ENCODE assay signal across 1 cellular context in the genomic region with DNA sequence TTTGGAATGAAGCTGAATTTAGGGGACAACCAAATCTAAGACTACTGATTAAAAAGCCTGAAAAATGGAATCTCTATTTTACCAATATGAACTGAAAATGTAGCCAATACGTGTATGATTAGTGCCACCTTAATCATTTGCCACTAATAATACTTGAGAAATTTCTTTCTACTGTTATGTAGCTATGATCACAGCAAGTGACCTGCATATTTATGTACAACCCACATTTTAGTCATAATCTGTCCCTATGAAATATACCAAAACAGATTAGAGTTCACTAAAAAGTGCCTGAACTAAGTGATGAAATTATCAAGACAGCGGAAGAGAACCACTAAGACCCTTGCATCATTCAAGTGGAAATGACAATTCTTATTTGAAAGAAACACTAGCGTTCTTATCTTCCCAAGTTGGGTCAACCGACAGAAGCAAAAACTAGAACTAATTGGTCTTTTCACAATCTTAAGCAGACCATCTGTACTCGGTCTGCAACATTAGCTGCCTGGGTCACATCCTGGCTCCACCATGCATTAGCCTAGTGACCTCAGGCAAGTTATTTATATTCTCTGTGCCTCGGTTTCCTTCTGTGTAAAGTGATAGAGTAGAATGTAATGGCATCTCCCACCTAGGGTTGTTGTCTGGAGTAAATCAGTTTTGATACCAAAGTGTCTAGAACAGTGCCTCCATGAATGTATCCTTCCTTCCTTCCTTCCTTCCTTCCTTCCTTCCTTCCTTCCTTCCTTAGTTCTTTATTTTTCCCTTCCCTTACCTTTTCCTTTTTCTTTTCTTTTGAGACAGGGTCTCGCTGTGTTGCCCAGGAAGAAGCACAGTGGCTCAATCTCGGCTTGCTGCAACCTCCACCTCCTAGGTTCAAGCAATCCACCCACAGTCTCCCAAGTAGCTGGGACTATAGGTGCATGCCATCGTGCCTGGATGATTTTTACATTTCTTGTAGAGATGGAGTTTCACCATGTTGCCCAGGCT.
TF ChIP-seq lines count a peak whose summit lies in the region.

No MANE protein-coding gene starts in this region.

TF ChIP-seq in K562, 482 proteins besides CTCF, POLR2A, EP300 and RAD21 (continued from another document and continues in another):
- TF ChIP-seq AFF1 (IDR thresholded peaks at IDR 0.05; ENCODE audit: low read depth in 1 of 2, partially characterized antibody in 2 of 2) (peak; percentile 84 to 96), SOX6 (IDR thresholded peaks at IDR 0.05) (peak; percentile 98), THRAP3 (IDR thresholded peaks at IDR 0.05; ENCODE audit: borderline replicate concordance) (peak; percentile 86), TRIM28 (IDR thresholded peaks at IDR 0.05) (peak; percentile 58; the same call in 1 of the 2 replicates), MTA3 (IDR thresholded peaks at IDR 0.05; ENCODE audit: borderline replicate concordance) (peak; percentile 72; the same call in 1 of the 2 replicates), ZNF512 (tag; IDR thresholded peaks at IDR 0.05) (peak; percentile 82), MXI1 (IDR thresholded peaks at IDR 0.05; ENCODE audit: low read depth, low read length) (no peak), PHB2 (IDR thresholded peaks at IDR 0.05; ENCODE audit: low read depth) (peak; percentile 80; the same call in 1 of the 2 replicates), MEIS2 (IDR thresholded peaks at IDR 0.05; ENCODE audit: partially characterized antibody) (peak; percentile 89), PRMT5 (CRISPR knock-in tag; IDR thresholded peaks at IDR 0.05) (no peak), SMAD4 (CRISPR knock-in tag; conservative IDR thresholded peaks at IDR 0.05) (peak; percentile 99), CBFA2T2 (conservative IDR thresholded peaks at IDR 0.05) (peak; percentile 93), GTF2E2 (tag; IDR thresholded peaks at IDR 0.05) (peak; percentile 60; the same call in 1 of the 2 replicates), GMEB1 (CRISPR knock-in tag; IDR thresholded peaks at IDR 0.05) (no peak), ASH1L (IDR thresholded peaks at IDR 0.05; ENCODE audit: borderline replicate concordance, low read depth, partially characterized antibody) (peak; percentile 56), MXD1 (CRISPR knock-in tag; IDR thresholded peaks at IDR 0.05; ENCODE audit: borderline replicate concordance, poor library complexity, severe bottlenecking) (no peak), ESRRA (IDR thresholded peaks at IDR 0.05; ENCODE audit: borderline replicate concordance, low read depth) (0 out of 2 replicates have a peak, but pooled peaks have one; percentile 52), BCL6 (CRISPR knock-in tag; IDR thresholded peaks at IDR 0.05) (peak; percentile 10; the same call in 1 of the 2 replicates), MTA2 (IDR thresholded peaks at IDR 0.05; ENCODE audit: low read depth) (peak; percentile 89)
- TF ChIP-seq, protein P1, sequence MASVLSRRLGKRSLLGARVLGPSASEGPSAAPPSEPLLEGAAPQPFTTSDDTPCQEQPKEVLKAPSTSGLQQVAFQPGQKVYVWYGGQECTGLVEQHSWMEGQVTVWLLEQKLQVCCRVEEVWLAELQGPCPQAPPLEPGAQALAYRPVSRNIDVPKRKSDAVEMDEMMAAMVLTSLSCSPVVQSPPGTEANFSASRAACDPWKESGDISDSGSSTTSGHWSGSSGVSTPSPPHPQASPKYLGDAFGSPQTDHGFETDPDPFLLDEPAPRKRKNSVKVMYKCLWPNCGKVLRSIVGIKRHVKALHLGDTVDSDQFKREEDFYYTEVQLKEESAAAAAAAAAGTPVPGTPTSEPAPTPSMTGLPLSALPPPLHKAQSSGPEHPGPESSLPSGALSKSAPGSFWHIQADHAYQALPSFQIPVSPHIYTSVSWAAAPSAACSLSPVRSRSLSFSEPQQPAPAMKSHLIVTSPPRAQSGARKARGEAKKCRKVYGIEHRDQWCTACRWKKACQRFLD (CRISPR knock-in tag; IDR thresholded peaks at IDR 0.05), result peak; percentile 61; the same call in 1 of the 2 replicates
- TF ChIP-seq, protein P2, sequence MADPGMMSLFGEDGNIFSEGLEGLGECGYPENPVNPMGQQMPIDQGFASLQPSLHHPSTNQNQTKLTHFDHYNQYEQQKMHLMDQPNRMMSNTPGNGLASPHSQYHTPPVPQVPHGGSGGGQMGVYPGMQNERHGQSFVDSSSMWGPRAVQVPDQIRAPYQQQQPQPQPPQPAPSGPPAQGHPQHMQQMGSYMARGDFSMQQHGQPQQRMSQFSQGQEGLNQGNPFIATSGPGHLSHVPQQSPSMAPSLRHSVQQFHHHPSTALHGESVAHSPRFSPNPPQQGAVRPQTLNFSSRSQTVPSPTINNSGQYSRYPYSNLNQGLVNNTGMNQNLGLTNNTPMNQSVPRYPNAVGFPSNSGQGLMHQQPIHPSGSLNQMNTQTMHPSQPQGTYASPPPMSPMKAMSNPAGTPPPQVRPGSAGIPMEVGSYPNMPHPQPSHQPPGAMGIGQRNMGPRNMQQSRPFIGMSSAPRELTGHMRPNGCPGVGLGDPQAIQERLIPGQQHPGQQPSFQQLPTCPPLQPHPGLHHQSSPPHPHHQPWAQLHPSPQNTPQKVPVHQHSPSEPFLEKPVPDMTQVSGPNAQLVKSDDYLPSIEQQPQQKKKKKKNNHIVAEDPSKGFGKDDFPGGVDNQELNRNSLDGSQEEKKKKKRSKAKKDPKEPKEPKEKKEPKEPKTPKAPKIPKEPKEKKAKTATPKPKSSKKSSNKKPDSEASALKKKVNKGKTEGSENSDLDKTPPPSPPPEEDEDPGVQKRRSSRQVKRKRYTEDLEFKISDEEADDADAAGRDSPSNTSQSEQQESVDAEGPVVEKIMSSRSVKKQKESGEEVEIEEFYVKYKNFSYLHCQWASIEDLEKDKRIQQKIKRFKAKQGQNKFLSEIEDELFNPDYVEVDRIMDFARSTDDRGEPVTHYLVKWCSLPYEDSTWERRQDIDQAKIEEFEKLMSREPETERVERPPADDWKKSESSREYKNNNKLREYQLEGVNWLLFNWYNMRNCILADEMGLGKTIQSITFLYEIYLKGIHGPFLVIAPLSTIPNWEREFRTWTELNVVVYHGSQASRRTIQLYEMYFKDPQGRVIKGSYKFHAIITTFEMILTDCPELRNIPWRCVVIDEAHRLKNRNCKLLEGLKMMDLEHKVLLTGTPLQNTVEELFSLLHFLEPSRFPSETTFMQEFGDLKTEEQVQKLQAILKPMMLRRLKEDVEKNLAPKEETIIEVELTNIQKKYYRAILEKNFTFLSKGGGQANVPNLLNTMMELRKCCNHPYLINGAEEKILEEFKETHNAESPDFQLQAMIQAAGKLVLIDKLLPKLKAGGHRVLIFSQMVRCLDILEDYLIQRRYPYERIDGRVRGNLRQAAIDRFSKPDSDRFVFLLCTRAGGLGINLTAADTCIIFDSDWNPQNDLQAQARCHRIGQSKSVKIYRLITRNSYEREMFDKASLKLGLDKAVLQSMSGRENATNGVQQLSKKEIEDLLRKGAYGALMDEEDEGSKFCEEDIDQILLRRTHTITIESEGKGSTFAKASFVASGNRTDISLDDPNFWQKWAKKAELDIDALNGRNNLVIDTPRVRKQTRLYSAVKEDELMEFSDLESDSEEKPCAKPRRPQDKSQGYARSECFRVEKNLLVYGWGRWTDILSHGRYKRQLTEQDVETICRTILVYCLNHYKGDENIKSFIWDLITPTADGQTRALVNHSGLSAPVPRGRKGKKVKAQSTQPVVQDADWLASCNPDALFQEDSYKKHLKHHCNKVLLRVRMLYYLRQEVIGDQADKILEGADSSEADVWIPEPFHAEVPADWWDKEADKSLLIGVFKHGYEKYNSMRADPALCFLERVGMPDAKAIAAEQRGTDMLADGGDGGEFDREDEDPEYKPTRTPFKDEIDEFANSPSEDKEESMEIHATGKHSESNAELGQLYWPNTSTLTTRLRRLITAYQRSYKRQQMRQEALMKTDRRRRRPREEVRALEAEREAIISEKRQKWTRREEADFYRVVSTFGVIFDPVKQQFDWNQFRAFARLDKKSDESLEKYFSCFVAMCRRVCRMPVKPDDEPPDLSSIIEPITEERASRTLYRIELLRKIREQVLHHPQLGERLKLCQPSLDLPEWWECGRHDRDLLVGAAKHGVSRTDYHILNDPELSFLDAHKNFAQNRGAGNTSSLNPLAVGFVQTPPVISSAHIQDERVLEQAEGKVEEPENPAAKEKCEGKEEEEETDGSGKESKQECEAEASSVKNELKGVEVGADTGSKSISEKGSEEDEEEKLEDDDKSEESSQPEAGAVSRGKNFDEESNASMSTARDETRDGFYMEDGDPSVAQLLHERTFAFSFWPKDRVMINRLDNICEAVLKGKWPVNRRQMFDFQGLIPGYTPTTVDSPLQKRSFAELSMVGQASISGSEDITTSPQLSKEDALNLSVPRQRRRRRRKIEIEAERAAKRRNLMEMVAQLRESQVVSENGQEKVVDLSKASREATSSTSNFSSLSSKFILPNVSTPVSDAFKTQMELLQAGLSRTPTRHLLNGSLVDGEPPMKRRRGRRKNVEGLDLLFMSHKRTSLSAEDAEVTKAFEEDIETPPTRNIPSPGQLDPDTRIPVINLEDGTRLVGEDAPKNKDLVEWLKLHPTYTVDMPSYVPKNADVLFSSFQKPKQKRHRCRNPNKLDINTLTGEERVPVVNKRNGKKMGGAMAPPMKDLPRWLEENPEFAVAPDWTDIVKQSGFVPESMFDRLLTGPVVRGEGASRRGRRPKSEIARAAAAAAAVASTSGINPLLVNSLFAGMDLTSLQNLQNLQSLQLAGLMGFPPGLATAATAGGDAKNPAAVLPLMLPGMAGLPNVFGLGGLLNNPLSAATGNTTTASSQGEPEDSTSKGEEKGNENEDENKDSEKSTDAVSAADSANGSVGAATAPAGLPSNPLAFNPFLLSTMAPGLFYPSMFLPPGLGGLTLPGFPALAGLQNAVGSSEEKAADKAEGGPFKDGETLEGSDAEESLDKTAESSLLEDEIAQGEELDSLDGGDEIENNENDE (IDR thresholded peaks at IDR 0.05; ENCODE audit: low read depth, low read length), result no peak
- TF ChIP-seq, protein P3, sequence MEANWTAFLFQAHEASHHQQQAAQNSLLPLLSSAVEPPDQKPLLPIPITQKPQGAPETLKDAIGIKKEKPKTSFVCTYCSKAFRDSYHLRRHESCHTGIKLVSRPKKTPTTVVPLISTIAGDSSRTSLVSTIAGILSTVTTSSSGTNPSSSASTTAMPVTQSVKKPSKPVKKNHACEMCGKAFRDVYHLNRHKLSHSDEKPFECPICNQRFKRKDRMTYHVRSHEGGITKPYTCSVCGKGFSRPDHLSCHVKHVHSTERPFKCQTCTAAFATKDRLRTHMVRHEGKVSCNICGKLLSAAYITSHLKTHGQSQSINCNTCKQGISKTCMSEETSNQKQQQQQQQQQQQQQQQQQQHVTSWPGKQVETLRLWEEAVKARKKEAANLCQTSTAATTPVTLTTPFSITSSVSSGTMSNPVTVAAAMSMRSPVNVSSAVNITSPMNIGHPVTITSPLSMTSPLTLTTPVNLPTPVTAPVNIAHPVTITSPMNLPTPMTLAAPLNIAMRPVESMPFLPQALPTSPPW (CRISPR knock-in tag; IDR thresholded peaks at IDR 0.05), result peak; percentile 61
- TF ChIP-seq, protein P4, sequence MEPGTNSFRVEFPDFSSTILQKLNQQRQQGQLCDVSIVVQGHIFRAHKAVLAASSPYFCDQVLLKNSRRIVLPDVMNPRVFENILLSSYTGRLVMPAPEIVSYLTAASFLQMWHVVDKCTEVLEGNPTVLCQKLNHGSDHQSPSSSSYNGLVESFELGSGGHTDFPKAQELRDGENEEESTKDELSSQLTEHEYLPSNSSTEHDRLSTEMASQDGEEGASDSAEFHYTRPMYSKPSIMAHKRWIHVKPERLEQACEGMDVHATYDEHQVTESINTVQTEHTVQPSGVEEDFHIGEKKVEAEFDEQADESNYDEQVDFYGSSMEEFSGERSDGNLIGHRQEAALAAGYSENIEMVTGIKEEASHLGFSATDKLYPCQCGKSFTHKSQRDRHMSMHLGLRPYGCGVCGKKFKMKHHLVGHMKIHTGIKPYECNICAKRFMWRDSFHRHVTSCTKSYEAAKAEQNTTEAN (CRISPR knock-in tag; IDR thresholded peaks at IDR 0.05), result no peak
